12 cellular contexts compared by ENCODE assay signal in the genomic region with DNA sequence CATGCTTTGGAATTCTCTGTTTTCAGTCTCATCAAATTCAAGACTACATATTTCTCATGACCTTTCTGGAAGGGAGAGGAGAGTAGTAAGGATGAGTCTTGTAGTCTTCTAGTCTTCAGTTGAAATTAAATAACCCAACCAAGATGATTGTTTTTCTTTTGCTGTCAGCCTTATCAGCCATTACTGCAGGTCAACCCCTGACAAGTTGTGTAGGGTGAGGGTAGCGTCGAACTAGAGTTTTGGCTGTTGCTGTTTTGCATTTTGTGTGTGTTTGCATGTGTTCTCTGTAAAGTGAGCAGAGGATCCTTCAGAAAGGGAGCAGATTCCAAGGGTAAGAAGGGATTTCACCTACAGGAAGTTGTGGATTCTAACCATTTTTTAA. TPM values are rescaled to one million over a fixed set of nuclear protein-coding genes. Genes with fewer than 3 reads are reported as not detected.
DNase-seq lines count a peak whose midpoint lies in the region; ATAC-seq, FAIRE-seq and TF ChIP-seq lines count a peak whose summit lies in the region.
"Had no signal": no experiment of that assay in that cellular context is flagged by ENCODE, and none has a peak within 500 bp of the region (broad histone marks: within the 10 kb centered on the region; RNA-seq: fewer than 3 reads in every experiment).

No MANE protein-coding gene starts in this region.

- 77 to 89% (median 81%) methylated on average over 2 of the region's 2 CpGs for WGBS in spleen, 5 donors

- no peaks in the 10 kb centered on the region for H3K27me3 Mint-ChIP-seq in nephron progenitor cell (ENCODE audit: low read depth, poor library complexity)
- H3K27me3 Mint-ChIP-seq: stimulated activated naive CD8-positive, alpha-beta T cell treated with anti-CD3 and anti-CD28 coated beads, Interleukin-15, Interleukin-2, amounts not matched to agents 100 ng/mL and 50 ng/mL, for 24 hours had no signal

- peak overlapping the region; percentile 77 for H3K27ac ChIP-seq in RWPE1
- peak overlapping the region; percentile 58 to 82 (median 78) for H3K27ac ChIP-seq in spleen

- intact Hi-C loops in spleen (cut with DNase I; ENCODE audit: low total_unique reads), result no loop called here

- DNase-seq in RWPE1 (ENCODE audit: low spot score), result no peak
- DNase-seq in glomerular visceral epithelial cell (ENCODE audit: extremely low spot score), result peak; percentile 12
- no peak for DNase-seq in spleen
- DNase-seq in nephron progenitor cell, result no peak
- no peak for DNase-seq in HTR-8/SVneo (ENCODE audit: insufficient read length, low spot score)
- DNase-seq: GDM1, left ventricle myocardium superior, NCI-H146 had no signal

- no peak for TF ChIP-seq POLR2A in spleen (IDR thresholded peaks at IDR 0.05)

- POLR2A ChIA-PET in RWPE1 (lab: Yijun Ruan, JAX; ENCODE audit: low non-redundant PET), result no interaction called here

- H3K27ac Mint-ChIP-seq in nephron progenitor cell, result no peak overlapping the region

- no peak overlapping the region for H3K4me3 Mint-ChIP-seq in nephron progenitor cell

- peak; percentile 16 for ATAC-seq in GM18909 (IDR thresholded peaks at IDR 0.05; ENCODE audit: poor library complexity, unreplicated experiment)
- ATAC-seq in GM21367 (IDR thresholded peaks at IDR 0.05; ENCODE audit: unreplicated experiment), result no peak
- no peak for ATAC-seq in GM18858 (IDR thresholded peaks at IDR 0.05; ENCODE audit: unreplicated experiment)

- no peaks in the 10 kb centered on the region for H3K27me3 ChIP-seq in spleen (replicated peaks in 1 of 7)

- peaks cover 20% of the 10 kb centered on the region for H3K4me1 Mint-ChIP-seq in nephron progenitor cell

- H3K36me3 ChIP-seq in spleen, result peaks cover 0 to 14% (median 0%) of the 10 kb centered on the region in 6 donors

- FAIRE-seq in HTR-8/SVneo (lab: Jason Lieb, UNC), result no peak

- peaks cover 10% of the 10 kb centered on the region for H3K36me3 Mint-ChIP-seq in nephron progenitor cell (ENCODE audit: low read depth)

- H3K9me3 ChIP-seq in spleen, result no peaks in the 10 kb centered on the region

- no peak overlapping the region for H3K4me3 ChIP-seq in spleen

- peaks cover 29 to 93% (median 64%) of the 10 kb centered on the region in 6 donors for H3K4me1 ChIP-seq in spleen

- H3K9me3 Mint-ChIP-seq in nephron progenitor cell, result no peaks in the 10 kb centered on the region
- H3K9me3 Mint-ChIP-seq: stimulated activated naive CD8-positive, alpha-beta T cell treated with anti-CD3 and anti-CD28 coated beads, Interleukin-15, Interleukin-2, amounts not matched to agents 100 ng/mL and 50 ng/mL, for 24 hours had no signal

- TF ChIP-seq CTCF in RWPE1 (conservative IDR thresholded peaks at IDR 0.05; ENCODE audit: low read depth) (no peak), spleen (IDR thresholded peaks at IDR 0.05 in 8 of 11, conservative IDR thresholded peaks at IDR 0.05 in 3 of 11) (no peak), nephron progenitor cell (IDR thresholded peaks at IDR 0.05) (no peak)

- CTCF ChIA-PET in RWPE1 (lab: Yijun Ruan, JAX), result no interaction called here

RNA-seq across cellular contexts. Expression of a gene that starts 28.4 kb away (rescaled TPM):
- 10 to 100 TPM; 46.2 to 96.4 (median 77.7) TPM for total RNA-seq in spleen
- 10 to 100 TPM in 1 of 3 donors, 1 to 10 TPM in 2; 5.6 to 10.5 (median 7.0) TPM for polyA plus RNA-seq in spleen
